ENCODE assay signal across 2 cellular contexts in the genomic region with DNA sequence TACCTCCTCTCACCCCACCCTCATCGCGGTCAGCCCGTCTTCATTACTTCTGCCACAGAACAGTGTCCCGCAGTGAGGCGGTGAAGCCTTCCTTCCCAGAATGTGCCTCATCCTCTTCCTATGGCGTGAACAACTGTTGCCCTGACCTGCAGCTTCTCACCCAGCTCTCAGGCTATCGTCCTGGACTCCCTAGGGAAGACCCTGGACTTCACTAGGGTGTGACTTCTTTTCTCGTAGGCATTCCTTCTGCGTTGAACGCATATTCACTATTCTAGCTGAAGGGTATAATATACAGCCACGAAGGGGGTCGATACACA.
TF ChIP-seq lines count a peak whose summit lies in the region.

No MANE protein-coding gene starts in this region.

TF ChIP-seq in A549, 52 proteins besides CTCF, POLR2A, EP300 and RAD21:
- TF ChIP-seq CHD4 (IDR thresholded peaks at IDR 0.05; ENCODE audit: borderline replicate concordance) (no peak), HDAC2 (IDR thresholded peaks at IDR 0.05) (no peak), FOXS1 (CRISPR knock-in tag; IDR thresholded peaks at IDR 0.05) (no peak), TP53 (CRISPR knock-in tag; IDR thresholded peaks at IDR 0.05) (no peak), CBX8 (IDR thresholded peaks at IDR 0.05) (no peak), JUNB (IDR thresholded peaks at IDR 0.05) (no peak), HOXB13 (CRISPR knock-in tag; IDR thresholded peaks at IDR 0.05; ENCODE audit: low read depth) (no peak), ZFP36 (IDR thresholded peaks at IDR 0.05; ENCODE audit: borderline replicate concordance, partially characterized antibody) (no peak), NR3C1 (IDR thresholded peaks at IDR 0.05) (no peak), HEYL (CRISPR knock-in tag; IDR thresholded peaks at IDR 0.05) (no peak), RCOR1 (IDR thresholded peaks at IDR 0.05; ENCODE audit: low read depth, low read length) (no peak)
- TF ChIP-seq, protein P1, sequence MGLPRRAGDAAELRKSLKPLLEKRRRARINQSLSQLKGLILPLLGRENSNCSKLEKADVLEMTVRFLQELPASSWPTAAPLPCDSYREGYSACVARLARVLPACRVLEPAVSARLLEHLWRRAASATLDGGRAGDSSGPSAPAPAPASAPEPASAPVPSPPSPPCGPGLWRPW (IDR thresholded peaks at IDR 0.05) = no peak
- TF ChIP-seq, protein P2, sequence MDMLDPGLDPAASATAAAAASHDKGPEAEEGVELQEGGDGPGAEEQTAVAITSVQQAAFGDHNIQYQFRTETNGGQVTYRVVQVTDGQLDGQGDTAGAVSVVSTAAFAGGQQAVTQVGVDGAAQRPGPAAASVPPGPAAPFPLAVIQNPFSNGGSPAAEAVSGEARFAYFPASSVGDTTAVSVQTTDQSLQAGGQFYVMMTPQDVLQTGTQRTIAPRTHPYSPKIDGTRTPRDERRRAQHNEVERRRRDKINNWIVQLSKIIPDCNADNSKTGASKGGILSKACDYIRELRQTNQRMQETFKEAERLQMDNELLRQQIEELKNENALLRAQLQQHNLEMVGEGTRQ (IDR thresholded peaks at IDR 0.05) = no peak
- TF ChIP-seq, protein P3, sequence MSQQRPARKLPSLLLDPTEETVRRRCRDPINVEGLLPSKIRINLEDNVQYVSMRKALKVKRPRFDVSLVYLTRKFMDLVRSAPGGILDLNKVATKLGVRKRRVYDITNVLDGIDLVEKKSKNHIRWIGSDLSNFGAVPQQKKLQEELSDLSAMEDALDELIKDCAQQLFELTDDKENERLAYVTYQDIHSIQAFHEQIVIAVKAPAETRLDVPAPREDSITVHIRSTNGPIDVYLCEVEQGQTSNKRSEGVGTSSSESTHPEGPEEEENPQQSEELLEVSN (IDR thresholded peaks at IDR 0.05; ENCODE audit: borderline replicate concordance, low read depth) = no peak
- TF ChIP-seq, protein P4, sequence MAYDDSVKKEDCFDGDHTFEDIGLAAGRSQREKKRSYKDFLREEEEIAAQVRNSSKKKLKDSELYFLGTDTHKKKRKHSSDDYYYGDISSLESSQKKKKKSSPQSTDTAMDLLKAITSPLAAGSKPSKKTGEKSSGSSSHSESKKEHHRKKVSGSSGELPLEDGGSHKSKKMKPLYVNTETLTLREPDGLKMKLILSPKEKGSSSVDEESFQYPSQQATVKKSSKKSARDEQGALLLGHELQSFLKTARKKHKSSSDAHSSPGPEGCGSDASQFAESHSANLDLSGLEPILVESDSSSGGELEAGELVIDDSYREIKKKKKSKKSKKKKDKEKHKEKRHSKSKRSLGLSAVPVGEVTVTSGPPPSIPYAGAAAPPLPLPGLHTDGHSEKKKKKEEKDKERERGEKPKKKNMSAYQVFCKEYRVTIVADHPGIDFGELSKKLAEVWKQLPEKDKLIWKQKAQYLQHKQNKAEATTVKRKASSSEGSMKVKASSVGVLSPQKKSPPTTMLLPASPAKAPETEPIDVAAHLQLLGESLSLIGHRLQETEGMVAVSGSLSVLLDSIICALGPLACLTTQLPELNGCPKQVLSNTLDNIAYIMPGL (CRISPR knock-in tag; IDR thresholded peaks at IDR 0.05; ENCODE audit: borderline replicate concordance) = no peak
TF ChIP-seq in A549: peak in this region for 0.

TF ChIP-seq in IMR-90, 13 proteins besides CTCF, POLR2A, EP300 and RAD21:
- TF ChIP-seq RCOR1 (IDR thresholded peaks at IDR 0.05; ENCODE audit: insufficient replicate concordance, low read length) (no peak), SMC3 (IDR thresholded peaks at IDR 0.05; ENCODE audit: low read depth, low read length) (no peak), FOS (IDR thresholded peaks at IDR 0.05; ENCODE audit: low read depth, low read length) (no peak), CHD1 (IDR thresholded peaks at IDR 0.05; ENCODE audit: low read depth, low read length) (no peak), NFE2L2 (IDR thresholded peaks at IDR 0.05; ENCODE audit: low read depth, low read length) (no peak), MAFK (IDR thresholded peaks at IDR 0.05; ENCODE audit: low read depth, low read length) (no peak), BHLHE40 (IDR thresholded peaks at IDR 0.05; ENCODE audit: low read depth, low read length) (no peak), MAZ (IDR thresholded peaks at IDR 0.05; ENCODE audit: borderline replicate concordance, low read depth, low read length) (no peak), MXI1 (IDR thresholded peaks at IDR 0.05; ENCODE audit: borderline replicate concordance, low read depth, low read length) (no peak), CEBPB (IDR thresholded peaks at IDR 0.05; ENCODE audit: low read depth, low read length) (no peak), RFX5 (IDR thresholded peaks at IDR 0.05; ENCODE audit: low read depth, low read length) (no peak)
- TF ChIP-seq, protein P5, sequence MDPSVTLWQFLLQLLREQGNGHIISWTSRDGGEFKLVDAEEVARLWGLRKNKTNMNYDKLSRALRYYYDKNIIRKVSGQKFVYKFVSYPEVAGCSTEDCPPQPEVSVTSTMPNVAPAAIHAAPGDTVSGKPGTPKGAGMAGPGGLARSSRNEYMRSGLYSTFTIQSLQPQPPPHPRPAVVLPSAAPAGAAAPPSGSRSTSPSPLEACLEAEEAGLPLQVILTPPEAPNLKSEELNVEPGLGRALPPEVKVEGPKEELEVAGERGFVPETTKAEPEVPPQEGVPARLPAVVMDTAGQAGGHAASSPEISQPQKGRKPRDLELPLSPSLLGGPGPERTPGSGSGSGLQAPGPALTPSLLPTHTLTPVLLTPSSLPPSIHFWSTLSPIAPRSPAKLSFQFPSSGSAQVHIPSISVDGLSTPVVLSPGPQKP (IDR thresholded peaks at IDR 0.05; ENCODE audit: borderline replicate concordance, low read depth, low read length) = no peak
- TF ChIP-seq, protein P2 (IDR thresholded peaks at IDR 0.05; ENCODE audit: low read depth, low read length) = no peak
